10 cellular contexts compared by ENCODE assay signal in genomic region chr6:104941694-104942177, GRCh38. TPM values are rescaled to one million over a fixed set of nuclear protein-coding genes. Genes with fewer than 3 reads are reported as not detected.
DNase-seq lines count a peak whose midpoint lies in the region; ATAC-seq lines count a peak whose summit lies in the region.
"Had no signal": no experiment of that assay in that cellular context is flagged by ENCODE, and none has a peak within 500 bp of the region (broad histone marks: within the 10 kb centered on the region; RNA-seq: fewer than 3 reads in every experiment).

No MANE protein-coding gene starts in this region.

- H2AK5ac ChIP-seq in neuronal stem cell (ENCODE audit: low read depth, low read length): no peak overlapping the region

- no peak overlapping the region for H3K18ac ChIP-seq in neuronal stem cell (ENCODE audit: low read length)

- H3K27ac Mint-ChIP-seq in dendritic cell treated with granulocyte-macrophage colony-stimulating factor and Interleukin-4, amounts not matched to agents 40 ng/mL and 50 ng/mL, for 4 days: no peak overlapping the region

- intact Hi-C loops in dendritic cell treated with granulocyte-macrophage colony-stimulating factor and Interleukin-4, amounts not matched to agents 40 ng/mL and 50 ng/mL, for 4 days (cut with micrococcal nuclease): loop anchor here (5.0 kb wide), 1 partner anchor 136 kb away; no protein-coding TSS in a partner anchor

- H3K14ac ChIP-seq in neuronal stem cell (ENCODE audit: low read length): no peak overlapping the region

- no peak overlapping the region for H2BK5ac ChIP-seq in neuronal stem cell (ENCODE audit: low read length)

- no peak for ATAC-seq in HG02588 (IDR thresholded peaks at IDR 0.05; ENCODE audit: unreplicated experiment)
- ATAC-seq in HG03045 (IDR thresholded peaks at IDR 0.05; ENCODE audit: unreplicated experiment): no peak

- H4K91ac ChIP-seq in neuronal stem cell (ENCODE audit: low read depth, low read length, poor library complexity): no peak overlapping the region

- no peak overlapping the region for H3K9ac ChIP-seq in neuronal stem cell (ENCODE audit: low read depth, low read length, poor library complexity)

- no peaks in the 10 kb centered on the region for H3K36me3 ChIP-seq in neuronal stem cell (replicated peaks in 1 of 2; ENCODE audit: control insufficient read depth in 2 of 2, insufficient read depth in 2 of 2, low read length in 2 of 2)

- H3K4ac ChIP-seq in neuronal stem cell (ENCODE audit: low read length): no peak overlapping the region

- peaks cover 8% of the 10 kb centered on the region for H3K79me1 ChIP-seq in neuronal stem cell (ENCODE audit: low read depth, low read length)

- H3K9me3 Mint-ChIP-seq in dendritic cell treated with granulocyte-macrophage colony-stimulating factor and Interleukin-4, amounts not matched to agents 40 ng/mL and 50 ng/mL, for 4 days: no peaks in the 10 kb centered on the region

- no peak overlapping the region for H3K4me2 ChIP-seq in neuronal stem cell (ENCODE audit: insufficient read depth, low read length, poor library complexity, severe bottlenecking)

- peaks cover 37% of the 10 kb centered on the region for H3K27me3 Mint-ChIP-seq in dendritic cell treated with granulocyte-macrophage colony-stimulating factor and Interleukin-4, amounts not matched to agents 40 ng/mL and 50 ng/mL, for 4 days

- H3K9me3 ChIP-seq in neuronal stem cell (replicated peaks in 1 of 2; ENCODE audit: control insufficient read depth in 2 of 2, insufficient read depth in 1 of 2, low read depth in 1 of 2, low read length in 2 of 2): peaks cover 0 to under 1% of the 10 kb centered on the region in 2 donors

- peak; percentile 52 for DNase-seq in DMS 273 (lab: John Stamatoyannopoulos, UW; ENCODE audit: unreplicated experiment)
- DNase-seq in DMS 273 treated with DMSO at 0.1 percent for 48 hours (lab: John Stamatoyannopoulos, UW): no peak
- peak; percentile 26 for DNase-seq in NCI-H2227 (lab: John Stamatoyannopoulos, UW; ENCODE audit: unreplicated experiment)
- DNase-seq in neuronal stem cell (ENCODE audit: low spot score): no peak
- no peak for DNase-seq in iPS-NIHi11 (ENCODE audit: low spot score)

- WGBS in neuronal stem cell (ENCODE audit: extremely low coverage in 2 of 2, insufficient read length in 2 of 2, insufficient replicate concordance in 1 of 2), 2 donors: no CpG with 5 or more reads among the region's 9 CpGs

- H3K36me3 Mint-ChIP-seq in dendritic cell treated with granulocyte-macrophage colony-stimulating factor and Interleukin-4, amounts not matched to agents 40 ng/mL and 50 ng/mL, for 4 days (ENCODE audit: low read depth): no peaks in the 10 kb centered on the region

- H3K4me1 ChIP-seq in neuronal stem cell (ENCODE audit: control insufficient read depth in 2 of 2, insufficient read depth in 1 of 2, low read depth in 1 of 2, low read length in 2 of 2): peaks cover 2% of the 10 kb centered on the region in 2 donors

- no peak overlapping the region for H3K23ac ChIP-seq in neuronal stem cell (ENCODE audit: low read depth, low read length, poor library complexity)

- H3K4me3 ChIP-seq in neuronal stem cell (ENCODE audit: low read length in 2 of 2): peak overlapping the region; percentile 66 to 80

- H3K4me1 Mint-ChIP-seq in dendritic cell treated with granulocyte-macrophage colony-stimulating factor and Interleukin-4, amounts not matched to agents 40 ng/mL and 50 ng/mL, for 4 days (ENCODE audit: low read depth): peaks cover 12% of the 10 kb centered on the region

- H3K4me3 Mint-ChIP-seq in dendritic cell treated with granulocyte-macrophage colony-stimulating factor and Interleukin-4, amounts not matched to agents 40 ng/mL and 50 ng/mL, for 4 days: peak overlapping the region; percentile 55

- no peak overlapping the region for H4K8ac ChIP-seq in neuronal stem cell (ENCODE audit: low read depth, low read length)

- H2BK15ac ChIP-seq in neuronal stem cell (ENCODE audit: low read length): no peak overlapping the region

- H2AFZ ChIP-seq in neuronal stem cell (ENCODE audit: low read length): peak overlapping the region; percentile 82

- H3K27me3 ChIP-seq in neuronal stem cell (ENCODE audit: control insufficient read depth in 3 of 3, insufficient read depth in 3 of 3, low read depth in 1 of 3, low read length in 3 of 3): no peaks in the 10 kb centered on the region

- no peak overlapping the region for H2BK12ac ChIP-seq in neuronal stem cell (ENCODE audit: low read length)

- H3K27ac ChIP-seq in neuronal stem cell (replicated peaks; ENCODE audit: low read length): peak overlapping the region; percentile 69
- H3K27ac ChIP-seq: 22Rv1 had no signal

- H2BK120ac ChIP-seq in neuronal stem cell (ENCODE audit: low read depth, low read length): no peak overlapping the region

RNA-seq across cellular contexts. Expression of gene LIN28B, which starts 15.2 kb away (rescaled TPM):
- 84.6 TPM for polyA plus RNA-seq in neuronal stem cell (2013, experiment 1 of 2)
- polyA plus RNA-seq in neuronal stem cell (2013, experiment 2 of 2): 86.2 TPM
- polyA plus RNA-seq: lung had no signal

Comparison
In these comparisons a context has a peak if more than half of its experiments do, and no peak if none do; other contexts are left out.
1. DNase-seq: peak in DMS 273 (single experiment) and NCI-H2227 (single experiment); none in DMS 273 treated with DMSO at 0.1 percent for 48 hours (single experiment), neuronal stem cell (single experiment) and iPS-NIHi11 (single experiment).